In the genomic region with DNA sequence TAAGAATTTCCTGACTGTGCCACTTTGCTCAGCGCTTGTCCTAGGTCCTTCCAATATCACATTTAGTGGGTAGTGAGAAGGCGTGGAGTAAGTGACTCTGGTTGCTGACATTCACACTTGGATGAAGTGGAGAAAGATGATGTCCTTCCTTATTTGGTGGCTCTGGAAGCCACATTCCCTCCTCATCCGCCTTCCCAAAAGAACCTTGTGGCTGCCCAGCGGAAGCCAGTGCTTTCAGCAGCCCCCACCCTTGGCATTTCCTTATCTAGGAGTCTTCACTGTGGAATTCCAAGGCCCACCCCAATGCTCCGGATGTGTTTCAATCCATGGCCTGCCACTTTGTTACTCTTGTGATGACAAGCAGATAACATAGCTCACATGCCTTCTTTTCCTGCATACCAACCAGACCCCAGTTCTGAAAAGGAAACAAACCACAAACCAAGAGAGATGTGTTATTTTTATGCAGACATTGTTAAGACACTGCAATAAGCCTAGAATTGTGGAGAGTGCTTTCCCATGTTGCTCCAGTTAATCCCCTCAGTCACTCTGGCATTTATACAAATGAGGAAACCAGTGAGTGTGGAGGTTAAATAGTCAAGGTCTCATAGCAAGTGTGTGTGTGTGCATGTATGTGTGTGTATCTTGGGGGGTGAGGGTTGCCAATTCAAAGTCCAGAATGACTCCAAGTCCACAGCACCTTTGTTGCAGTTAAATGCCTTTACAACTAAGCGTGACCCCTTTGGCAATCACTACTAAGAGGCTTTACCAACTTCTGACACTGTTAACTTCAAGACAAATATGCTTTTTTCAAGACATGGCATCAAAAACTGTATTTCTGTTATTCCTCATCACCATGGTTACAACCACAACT, we compare ENCODE assay signal across 2 cellular contexts.
TF ChIP-seq lines count a peak whose summit lies in the region.

No MANE protein-coding gene starts in this region.

TF ChIP-seq in Ishikawa, 13 proteins besides CTCF, POLR2A, EP300 and RAD21 (continued from another document):
- no peak for TF ChIP-seq YY1 (IDR thresholded peaks at IDR 0.05; ENCODE audit: low read depth)

TF ChIP-seq in HepG2, 621 proteins besides CTCF, POLR2A, EP300 and RAD21 (continued from another document and continues in another):
- TF ChIP-seq YEATS4 (CRISPR knock-in tag; IDR thresholded peaks at IDR 0.05; ENCODE audit: borderline replicate concordance) (peak; percentile 44; the same call in 1 of the 2 replicates), KAT8 (CRISPR knock-in tag; IDR thresholded peaks at IDR 0.05) (peak; percentile 69; the same call in 1 of the 2 replicates), RARA (CRISPR knock-in tag; IDR thresholded peaks at IDR 0.05) (peak; percentile 99), TGIF2 (CRISPR knock-in tag; IDR thresholded peaks at IDR 0.05) (peak; percentile 67; the same call in 1 of the 2 replicates), SMYD3 (CRISPR knock-in tag; IDR thresholded peaks at IDR 0.05) (0 out of 2 replicates have a peak, but pooled peaks have one; percentile 34), CREB1 (IDR thresholded peaks at IDR 0.05) (no peak), CREB1 (CRISPR knock-in tag; IDR thresholded peaks at IDR 0.05) (peak; percentile 70; the same call in 1 of the 2 replicates), GABPA (IDR thresholded peaks at IDR 0.05; ENCODE audit: low read depth, low read length) (no peak), GABPA (CRISPR knock-in tag; IDR thresholded peaks at IDR 0.05; ENCODE audit: low read depth) (peak; percentile 75), FOSL2 (CRISPR knock-in tag; IDR thresholded peaks at IDR 0.05) (peak; percentile 80), CBX5 (CRISPR knock-in tag; IDR thresholded peaks at IDR 0.05; ENCODE audit: borderline replicate concordance) (peak; percentile 40; the same call in 1 of the 2 replicates), ZNF350 (CRISPR knock-in tag; IDR thresholded peaks at IDR 0.05; ENCODE audit: borderline replicate concordance, low read depth) (no peak), SYNCRIP (IDR thresholded peaks at IDR 0.05; ENCODE audit: insufficient read depth, low read depth, low read length) (no peak), CCAR2 (optimal IDR thresholded peaks at IDR 0.05; ENCODE audit: low read depth, low read length) (no peak), SALL1 (CRISPR knock-in tag; IDR thresholded peaks at IDR 0.05) (peak; percentile 83), SMARCC2 (IDR thresholded peaks at IDR 0.05) (0 out of 2 replicates have a peak, but pooled peaks have one; percentile 23), MAF1 (CRISPR knock-in tag; IDR thresholded peaks at IDR 0.05; ENCODE audit: borderline replicate concordance) (no peak), ZNF282 (IDR thresholded peaks at IDR 0.05; ENCODE audit: partially characterized antibody) (no peak), YEATS2 (CRISPR knock-in tag; IDR thresholded peaks at IDR 0.05; ENCODE audit: borderline replicate concordance) (peak; percentile 45; the same call in 1 of the 2 replicates), ZNF776 (CRISPR knock-in tag; IDR thresholded peaks at IDR 0.05) (no peak), ZKSCAN8 (CRISPR knock-in tag; IDR thresholded peaks at IDR 0.05; ENCODE audit: borderline replicate concordance) (0 out of 2 replicates have a peak, but pooled peaks have one; percentile 24), HNRNPH1 (optimal IDR thresholded peaks at IDR 0.05; ENCODE audit: low read depth, low read length) (no peak), TARDBP (CRISPR knock-in tag; IDR thresholded peaks at IDR 0.05) (peak; percentile 82; the same call in 1 of the 2 replicates), GABPB1 (CRISPR knock-in tag; IDR thresholded peaks at IDR 0.05) (peak; percentile 16; the same call in 1 of the 2 replicates), ZNF441 (CRISPR knock-in tag; IDR thresholded peaks at IDR 0.05; ENCODE audit: borderline replicate concordance) (0 out of 2 replicates have a peak, but pooled peaks have one; percentile 27), PCBP1 (IDR thresholded peaks at IDR 0.05; ENCODE audit: borderline replicate concordance, low read depth, low read length) (no peak), SPEN (CRISPR knock-in tag; IDR thresholded peaks at IDR 0.05; ENCODE audit: low read depth) (peak; percentile 78; the same call in 1 of the 2 replicates), ZIK1 (CRISPR knock-in tag; IDR thresholded peaks at IDR 0.05; ENCODE audit: borderline replicate concordance, low read depth) (no peak), ZNF292 (CRISPR knock-in tag; IDR thresholded peaks at IDR 0.05; ENCODE audit: borderline replicate concordance, low read depth) (peak; percentile 87), FOXP1 (IDR thresholded peaks at IDR 0.05) (no peak), FOXP1 (CRISPR knock-in tag; IDR thresholded peaks at IDR 0.05) (peak; percentile 89), MED1 (CRISPR knock-in tag; IDR thresholded peaks at IDR 0.05) (peak; percentile 81), EHMT2 (IDR thresholded peaks at IDR 0.05; ENCODE audit: borderline replicate concordance, low read depth, low read length) (peak; percentile 80; the same call in 1 of the 2 replicates), ZSCAN9 (CRISPR knock-in tag; IDR thresholded peaks at IDR 0.05; ENCODE audit: borderline replicate concordance) (peak; percentile 86; the same call in 1 of the 2 replicates)
- TF ChIP-seq, protein P1, sequence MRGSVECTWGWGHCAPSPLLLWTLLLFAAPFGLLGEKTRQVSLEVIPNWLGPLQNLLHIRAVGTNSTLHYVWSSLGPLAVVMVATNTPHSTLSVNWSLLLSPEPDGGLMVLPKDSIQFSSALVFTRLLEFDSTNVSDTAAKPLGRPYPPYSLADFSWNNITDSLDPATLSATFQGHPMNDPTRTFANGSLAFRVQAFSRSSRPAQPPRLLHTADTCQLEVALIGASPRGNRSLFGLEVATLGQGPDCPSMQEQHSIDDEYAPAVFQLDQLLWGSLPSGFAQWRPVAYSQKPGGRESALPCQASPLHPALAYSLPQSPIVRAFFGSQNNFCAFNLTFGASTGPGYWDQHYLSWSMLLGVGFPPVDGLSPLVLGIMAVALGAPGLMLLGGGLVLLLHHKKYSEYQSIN (CRISPR knock-in tag; IDR thresholded peaks at IDR 0.05; ENCODE audit: borderline replicate concordance) = no peak
- TF ChIP-seq, protein P2, sequence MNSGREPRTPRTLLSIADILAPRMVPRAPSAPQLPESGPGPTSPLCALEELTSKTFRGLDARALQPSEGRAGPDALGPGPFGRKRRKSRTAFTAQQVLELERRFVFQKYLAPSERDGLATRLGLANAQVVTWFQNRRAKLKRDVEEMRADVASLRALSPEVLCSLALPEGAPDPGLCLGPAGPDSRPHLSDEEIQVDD (CRISPR knock-in tag; IDR thresholded peaks at IDR 0.05; ENCODE audit: borderline replicate concordance) = no peak
- TF ChIP-seq, protein P3, sequence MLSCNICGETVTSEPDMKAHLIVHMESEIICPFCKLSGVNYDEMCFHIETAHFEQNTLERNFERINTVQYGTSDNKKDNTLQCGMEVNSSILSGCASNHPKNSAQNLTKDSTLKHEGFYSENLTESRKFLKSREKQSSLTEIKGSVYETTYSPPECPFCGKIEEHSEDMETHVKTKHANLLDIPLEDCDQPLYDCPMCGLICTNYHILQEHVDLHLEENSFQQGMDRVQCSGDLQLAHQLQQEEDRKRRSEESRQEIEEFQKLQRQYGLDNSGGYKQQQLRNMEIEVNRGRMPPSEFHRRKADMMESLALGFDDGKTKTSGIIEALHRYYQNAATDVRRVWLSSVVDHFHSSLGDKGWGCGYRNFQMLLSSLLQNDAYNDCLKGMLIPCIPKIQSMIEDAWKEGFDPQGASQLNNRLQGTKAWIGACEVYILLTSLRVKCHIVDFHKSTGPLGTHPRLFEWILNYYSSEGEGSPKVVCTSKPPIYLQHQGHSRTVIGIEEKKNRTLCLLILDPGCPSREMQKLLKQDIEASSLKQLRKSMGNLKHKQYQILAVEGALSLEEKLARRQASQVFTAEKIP (CRISPR knock-in tag; IDR thresholded peaks at IDR 0.05; ENCODE audit: borderline replicate concordance) = no peak
- TF ChIP-seq, protein P4, sequence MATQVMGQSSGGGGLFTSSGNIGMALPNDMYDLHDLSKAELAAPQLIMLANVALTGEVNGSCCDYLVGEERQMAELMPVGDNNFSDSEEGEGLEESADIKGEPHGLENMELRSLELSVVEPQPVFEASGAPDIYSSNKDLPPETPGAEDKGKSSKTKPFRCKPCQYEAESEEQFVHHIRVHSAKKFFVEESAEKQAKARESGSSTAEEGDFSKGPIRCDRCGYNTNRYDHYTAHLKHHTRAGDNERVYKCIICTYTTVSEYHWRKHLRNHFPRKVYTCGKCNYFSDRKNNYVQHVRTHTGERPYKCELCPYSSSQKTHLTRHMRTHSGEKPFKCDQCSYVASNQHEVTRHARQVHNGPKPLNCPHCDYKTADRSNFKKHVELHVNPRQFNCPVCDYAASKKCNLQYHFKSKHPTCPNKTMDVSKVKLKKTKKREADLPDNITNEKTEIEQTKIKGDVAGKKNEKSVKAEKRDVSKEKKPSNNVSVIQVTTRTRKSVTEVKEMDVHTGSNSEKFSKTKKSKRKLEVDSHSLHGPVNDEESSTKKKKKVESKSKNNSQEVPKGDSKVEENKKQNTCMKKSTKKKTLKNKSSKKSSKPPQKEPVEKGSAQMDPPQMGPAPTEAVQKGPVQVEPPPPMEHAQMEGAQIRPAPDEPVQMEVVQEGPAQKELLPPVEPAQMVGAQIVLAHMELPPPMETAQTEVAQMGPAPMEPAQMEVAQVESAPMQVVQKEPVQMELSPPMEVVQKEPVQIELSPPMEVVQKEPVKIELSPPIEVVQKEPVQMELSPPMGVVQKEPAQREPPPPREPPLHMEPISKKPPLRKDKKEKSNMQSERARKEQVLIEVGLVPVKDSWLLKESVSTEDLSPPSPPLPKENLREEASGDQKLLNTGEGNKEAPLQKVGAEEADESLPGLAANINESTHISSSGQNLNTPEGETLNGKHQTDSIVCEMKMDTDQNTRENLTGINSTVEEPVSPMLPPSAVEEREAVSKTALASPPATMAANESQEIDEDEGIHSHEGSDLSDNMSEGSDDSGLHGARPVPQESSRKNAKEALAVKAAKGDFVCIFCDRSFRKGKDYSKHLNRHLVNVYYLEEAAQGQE (IDR thresholded peaks at IDR 0.05; ENCODE audit: borderline replicate concordance in 1 of 2, low read depth in 1 of 2, low read length in 2 of 2) = peak in 1 of 2 experiments; percentile 66; a peak in 2 of 4 replicates
- TF ChIP-seq, protein P5, sequence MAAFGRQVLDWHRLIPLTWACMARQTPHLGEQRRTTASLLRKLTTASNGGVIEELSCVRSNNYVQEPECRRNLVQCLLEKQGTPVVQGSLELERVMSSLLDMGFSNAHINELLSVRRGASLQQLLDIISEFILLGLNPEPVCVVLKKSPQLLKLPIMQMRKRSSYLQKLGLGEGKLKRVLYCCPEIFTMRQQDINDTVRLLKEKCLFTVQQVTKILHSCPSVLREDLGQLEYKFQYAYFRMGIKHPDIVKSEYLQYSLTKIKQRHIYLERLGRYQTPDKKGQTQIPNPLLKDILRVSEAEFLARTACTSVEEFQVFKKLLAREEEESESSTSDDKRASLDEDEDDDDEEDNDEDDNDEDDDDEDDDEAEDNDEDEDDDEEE (CRISPR knock-in tag; IDR thresholded peaks at IDR 0.05) = no peak
- TF ChIP-seq, protein P6, sequence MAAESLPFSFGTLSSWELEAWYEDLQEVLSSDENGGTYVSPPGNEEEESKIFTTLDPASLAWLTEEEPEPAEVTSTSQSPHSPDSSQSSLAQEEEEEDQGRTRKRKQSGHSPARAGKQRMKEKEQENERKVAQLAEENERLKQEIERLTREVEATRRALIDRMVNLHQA (CRISPR knock-in tag; IDR thresholded peaks at IDR 0.05) = no peak
- TF ChIP-seq, protein P7, sequence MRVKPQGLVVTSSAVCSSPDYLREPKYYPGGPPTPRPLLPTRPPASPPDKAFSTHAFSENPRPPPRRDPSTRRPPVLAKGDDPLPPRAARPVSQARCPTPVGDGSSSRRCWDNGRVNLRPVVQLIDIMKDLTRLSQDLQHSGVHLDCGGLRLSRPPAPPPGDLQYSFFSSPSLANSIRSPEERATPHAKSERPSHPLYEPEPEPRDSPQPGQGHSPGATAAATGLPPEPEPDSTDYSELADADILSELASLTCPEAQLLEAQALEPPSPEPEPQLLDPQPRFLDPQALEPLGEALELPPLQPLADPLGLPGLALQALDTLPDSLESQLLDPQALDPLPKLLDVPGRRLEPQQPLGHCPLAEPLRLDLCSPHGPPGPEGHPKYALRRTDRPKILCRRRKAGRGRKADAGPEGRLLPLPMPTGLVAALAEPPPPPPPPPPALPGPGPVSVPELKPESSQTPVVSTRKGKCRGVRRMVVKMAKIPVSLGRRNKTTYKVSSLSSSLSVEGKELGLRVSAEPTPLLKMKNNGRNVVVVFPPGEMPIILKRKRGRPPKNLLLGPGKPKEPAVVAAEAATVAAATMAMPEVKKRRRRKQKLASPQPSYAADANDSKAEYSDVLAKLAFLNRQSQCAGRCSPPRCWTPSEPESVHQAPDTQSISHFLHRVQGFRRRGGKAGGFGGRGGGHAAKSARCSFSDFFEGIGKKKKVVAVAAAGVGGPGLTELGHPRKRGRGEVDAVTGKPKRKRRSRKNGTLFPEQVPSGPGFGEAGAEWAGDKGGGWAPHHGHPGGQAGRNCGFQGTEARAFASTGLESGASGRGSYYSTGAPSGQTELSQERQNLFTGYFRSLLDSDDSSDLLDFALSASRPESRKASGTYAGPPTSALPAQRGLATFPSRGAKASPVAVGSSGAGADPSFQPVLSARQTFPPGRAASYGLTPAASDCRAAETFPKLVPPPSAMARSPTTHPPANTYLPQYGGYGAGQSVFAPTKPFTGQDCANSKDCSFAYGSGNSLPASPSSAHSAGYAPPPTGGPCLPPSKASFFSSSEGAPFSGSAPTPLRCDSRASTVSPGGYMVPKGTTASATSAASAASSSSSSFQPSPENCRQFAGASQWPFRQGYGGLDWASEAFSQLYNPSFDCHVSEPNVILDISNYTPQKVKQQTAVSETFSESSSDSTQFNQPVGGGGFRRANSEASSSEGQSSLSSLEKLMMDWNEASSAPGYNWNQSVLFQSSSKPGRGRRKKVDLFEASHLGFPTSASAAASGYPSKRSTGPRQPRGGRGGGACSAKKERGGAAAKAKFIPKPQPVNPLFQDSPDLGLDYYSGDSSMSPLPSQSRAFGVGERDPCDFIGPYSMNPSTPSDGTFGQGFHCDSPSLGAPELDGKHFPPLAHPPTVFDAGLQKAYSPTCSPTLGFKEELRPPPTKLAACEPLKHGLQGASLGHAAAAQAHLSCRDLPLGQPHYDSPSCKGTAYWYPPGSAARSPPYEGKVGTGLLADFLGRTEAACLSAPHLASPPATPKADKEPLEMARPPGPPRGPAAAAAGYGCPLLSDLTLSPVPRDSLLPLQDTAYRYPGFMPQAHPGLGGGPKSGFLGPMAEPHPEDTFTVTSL (CRISPR knock-in tag; IDR thresholded peaks at IDR 0.05; ENCODE audit: borderline replicate concordance) = peak; percentile 90; the same call in 1 of the 2 replicates
- TF ChIP-seq, protein P8, sequence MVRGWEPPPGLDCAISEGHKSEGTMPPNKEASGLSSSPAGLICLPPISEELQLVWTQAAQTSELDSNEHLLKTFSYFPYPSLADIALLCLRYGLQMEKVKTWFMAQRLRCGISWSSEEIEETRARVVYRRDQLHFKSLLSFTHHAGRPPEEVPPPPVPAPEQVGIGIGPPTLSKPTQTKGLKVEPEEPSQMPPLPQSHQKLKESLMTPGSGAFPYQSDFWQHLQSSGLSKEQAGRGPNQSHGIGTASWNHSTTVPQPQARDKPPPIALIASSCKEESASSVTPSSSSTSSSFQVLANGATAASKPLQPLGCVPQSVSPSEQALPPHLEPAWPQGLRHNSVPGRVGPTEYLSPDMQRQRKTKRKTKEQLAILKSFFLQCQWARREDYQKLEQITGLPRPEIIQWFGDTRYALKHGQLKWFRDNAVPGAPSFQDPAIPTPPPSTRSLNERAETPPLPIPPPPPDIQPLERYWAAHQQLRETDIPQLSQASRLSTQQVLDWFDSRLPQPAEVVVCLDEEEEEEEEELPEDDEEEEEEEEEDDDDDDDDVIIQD (CRISPR knock-in tag; IDR thresholded peaks at IDR 0.05; ENCODE audit: low read depth) = peak; percentile 85; the same call in 1 of the 2 replicates
